8 cellular contexts compared by ENCODE assay signal in genomic region chr9:4985376-4986266, GRCh38. TPM values are rescaled to one million over a fixed set of nuclear protein-coding genes. Genes with fewer than 3 reads are reported as not detected.
DNase-seq lines count a peak whose midpoint lies in the region; ATAC-seq, FAIRE-seq and TF ChIP-seq lines count a peak whose summit lies in the region.

No MANE protein-coding gene starts in this region.

- peaks cover 25% of the 10 kb centered on the region for H3K4me1 Mint-ChIP-seq in chondrocyte (ENCODE audit: low read depth)

- no peaks in the 10 kb centered on the region for H3K27me3 Mint-ChIP-seq in chondrocyte (ENCODE audit: low read depth)

- peak overlapping the region; percentile 76 for H3K4me3 ChIP-seq in BE2C (ENCODE audit: low read depth, low read length)
- H3K4me3 ChIP-seq in kidney epithelial cell (ENCODE audit: low read depth, low read length) = peak overlapping the region; percentile 72

- H3K9me3 Mint-ChIP-seq in chondrocyte (ENCODE audit: low read depth) = no peaks in the 10 kb centered on the region

- FAIRE-seq in GM19239 (lab: Jason Lieb, UNC) = peak; percentile 98

- peak overlapping the region; percentile 76 for H3K4me3 Mint-ChIP-seq in chondrocyte (ENCODE audit: unreplicated experiment)

- H3K9me3 ChIP-seq in BE2C = no peaks in the 10 kb centered on the region

- no peaks in the 10 kb centered on the region for H3K36me3 ChIP-seq in BE2C
- H3K36me3 ChIP-seq in kidney epithelial cell (ENCODE audit: control insufficient read depth, insufficient read depth, low read length) = no peaks in the 10 kb centered on the region

- no peaks in the 10 kb centered on the region for H3K36me3 Mint-ChIP-seq in chondrocyte (ENCODE audit: low read depth)

- peaks cover 17% of the 10 kb centered on the region for H3K27me3 ChIP-seq in BE2C
- no peaks in the 10 kb centered on the region for H3K27me3 ChIP-seq in kidney epithelial cell (ENCODE audit: control insufficient read depth, insufficient read depth, low read length)

- no peak for ATAC-seq in HG02571 (IDR thresholded peaks at IDR 0.05; ENCODE audit: unreplicated experiment)

- no peaks in the 10 kb centered on the region for H3K4me1 ChIP-seq in BE2C

- no peak for DNase-seq in BE2C
- DNase-seq in GM19239 (ENCODE audit: insufficient read length, low spot score) = no peak
- peak; percentile 75 for DNase-seq in KBM-7
- DNase-seq in T-helper 9 cell = peak; percentile 13
- DNase-seq in chondrocyte (ENCODE audit: low spot score) = no peak
- DNase-seq in kidney epithelial cell (ENCODE audit: low read depth) = no peak
- DNase-seq in stimulated activated CD4-positive, alpha-beta T cell treated with anti-CD3 and anti-CD28 coated beads, Interleukin-1b, Interleukin-23, amount 100 ng/mL, for 48 hours = peak; percentile 24

- TF ChIP-seq CTCF in BE2C (IDR thresholded peaks at IDR 0.05; ENCODE audit: low read depth, low read length) = no peak
- peak; percentile 45 for TF ChIP-seq CTCF in chondrocyte (IDR thresholded peaks at IDR 0.05)
- no peak for TF ChIP-seq CTCF in kidney epithelial cell (IDR thresholded peaks at IDR 0.05; ENCODE audit: insufficient read depth, low read length, poor library complexity, severe bottlenecking)

- peak overlapping the region; percentile 90 for H3K27ac Mint-ChIP-seq in chondrocyte (ENCODE audit: unreplicated experiment)

- in situ Hi-C loops in KBM-7 (cut with MboI; ENCODE audit: low pct_unique_long_range_greater_than_20kb, low sequenced_read_pairs) = loop anchor here (25.0 kb wide), 1 partner anchor 223 kb away; no protein-coding TSS in a partner anchor

RNA-seq across cellular contexts. Expression of gene JAK2, which starts 0.5 kb away (rescaled TPM):
- polyA plus RNA-seq in BE2C (2012; ENCODE audit: insufficient read depth, insufficient read length, low read depth) = 0.22 TPM
- total RNA-seq in chondrocyte = 15.8 to 17.5 TPM (median 16.6 TPM) in 3 replicates
- 7.1 and 9.1 TPM in 2 replicates for total RNA-seq in kidney epithelial cell

Comparison
In these comparisons a context has a peak if more than half of its experiments do, and no peak if none do; other contexts are left out.
1. DNase-seq: peak in KBM-7 (single experiment), T-helper 9 cell (single experiment) and stimulated activated CD4-positive, alpha-beta T cell treated with anti-CD3 and anti-CD28 coated beads, Interleukin-1b, Interleukin-23, amount 100 ng/mL, for 48 hours (single experiment); none in BE2C (single experiment), GM19239 (single experiment), chondrocyte (single experiment) and kidney epithelial cell (single experiment).